Comparison of ENCODE assay signal across 11 cellular contexts in genomic region chr6:119921491-119922010, GRCh38.
"Had no signal": no experiment of that assay in that cellular context is flagged by ENCODE, and none has a peak within 500 bp of the region (broad histone marks: within the 10 kb centered on the region; RNA-seq: fewer than 3 reads in every experiment).

No MANE protein-coding gene starts in this region.

- H3K27ac ChIP-seq: GM23248 had no signal

- ATAC-seq: GM23338, HCT116 had no signal

- DNase-seq: GM23248, GOT3, H7, H9, HCEC 1CT, HFFc6 had no signal

- H3K4me3 ChIP-seq: GM23248, GM23338, HAP-1 had no signal

- H3K4me1 ChIP-seq: HAP-1 had no signal

- H3K36me3 ChIP-seq: HAP-1 had no signal

- H3K4me2 ChIP-seq: GM23338 had no signal

- H2AFZ ChIP-seq: GM23248, GM23338 had no signal

- FAIRE-seq: H1, H54 had no signal

- H3K9me3 ChIP-seq: HAP-1 had no signal

- H3K9ac ChIP-seq: GM23248 had no signal
